In genomic region chr19:12723383-12723642, GRCh38 we compare ENCODE assay signal across 8 cellular contexts. TPM values are rescaled to one million over a fixed set of nuclear protein-coding genes. Genes with fewer than 3 reads are reported as not detected.
DNase-seq lines count a peak whose midpoint lies in the region; ATAC-seq and TF ChIP-seq lines count a peak whose summit lies in the region.

No MANE protein-coding gene starts in this region.

- H3K4me3 ChIP-seq in BJ (ENCODE audit: low read depth, low read length) (peak overlapping the region; percentile 67), astrocyte of the spinal cord (ENCODE audit: low read depth, low read length) (peak overlapping the region; percentile 81), mesendoderm (ENCODE audit: low read length) (peak overlapping the region; percentile 80)
- peak overlapping the region; percentile 99 for H3K4me3 ChIP-seq in Jurkat, Clone E6-1 (ENCODE audit: low read length)

- peak overlapping the region; percentile 1 for H3K23ac ChIP-seq in mesendoderm (ENCODE audit: low read length)

- peak overlapping the region; percentile 3 for H2AK5ac ChIP-seq in mesendoderm (ENCODE audit: low read length)

- H3K9ac ChIP-seq in mesendoderm (ENCODE audit: low read length) = peak overlapping the region; percentile 97

- CTCF ChIA-PET in BJ (lab: Yijun Ruan, JAX) = interaction anchor here (0.6 to 4.8 kb wide), 9 partner anchors 10 to 124 kb away, joined by 3 to 21 read pairs (median 4); partner anchors contain the start of gene TRIR

- no CpG with 5 or more reads among the region's 7 CpGs for WGBS in mesendoderm (ENCODE audit: extremely low coverage, insufficient coverage, low lambda C conversion rate)

- ATAC-seq in HG03135 (IDR thresholded peaks at IDR 0.05; ENCODE audit: unreplicated experiment) (no peak), GM18498 (IDR thresholded peaks at IDR 0.05; ENCODE audit: unreplicated experiment) (no peak), GM19351 (IDR thresholded peaks at IDR 0.05; ENCODE audit: unreplicated experiment) (no peak)

- no peak overlapping the region for H4K5ac ChIP-seq in mesendoderm (ENCODE audit: low read length)

- peak overlapping the region; percentile 1 for H2BK5ac ChIP-seq in mesendoderm (ENCODE audit: low read length)

- no peak overlapping the region for H2BK120ac ChIP-seq in mesendoderm (ENCODE audit: low read depth, low read length)

- peak overlapping the region; percentile 52 for H3K18ac ChIP-seq in mesendoderm (ENCODE audit: low read length)

- peaks cover 7% of the 10 kb centered on the region for H3K79me1 ChIP-seq in mesendoderm (ENCODE audit: low read length)

- H2BK15ac ChIP-seq in mesendoderm (replicated peaks; ENCODE audit: low read depth) = no peak overlapping the region

- H3K36me3 ChIP-seq in BJ (ENCODE audit: control insufficient read depth, insufficient read depth, low read length) (peaks cover 6% of the 10 kb centered on the region), mesendoderm (ENCODE audit: control insufficient read depth, insufficient read depth, low read length) (peaks cover 6% of the 10 kb centered on the region)

- H3K27ac ChIP-seq in mesendoderm (ENCODE audit: low read depth, low read length) = peak overlapping the region; percentile 25

- H3K79me2 ChIP-seq in mesendoderm (ENCODE audit: control insufficient read depth, insufficient read depth, low read length) = peaks cover 44% of the 10 kb centered on the region

- H4K8ac ChIP-seq in mesendoderm (ENCODE audit: low read depth, low read length) = peak overlapping the region; percentile 91

- DNase-seq in BJ (ENCODE audit: low read depth) (no peak), astrocyte of the spinal cord (ENCODE audit: low read depth, low spot score) (peak; percentile 9), mesendoderm (no peak), dedifferentiated amniotic fluid mesenchymal stem cell (ENCODE audit: extremely low spot score) (no peak)
- DNase-seq in Jurkat, Clone E6-1 (ENCODE audit: low read depth, low spot score) = no peak

- POLR2A ChIA-PET in BJ (lab: Charles Lee) = no interaction called here

- in situ Hi-C loops in astrocyte of the spinal cord (cut with HindIII; ENCODE audit: low sequenced_read_pairs) = no loop called here

- TF ChIP-seq CTCF in BJ (IDR thresholded peaks at IDR 0.05; ENCODE audit: insufficient read depth, low read depth, low read length) (no peak), astrocyte of the spinal cord (IDR thresholded peaks at IDR 0.05; ENCODE audit: low read depth, low read length) (no peak)

- peak overlapping the region; percentile 70 for H3K4me2 ChIP-seq in mesendoderm (ENCODE audit: low read length)

- H3K56ac ChIP-seq in mesendoderm (ENCODE audit: low read length) = peak overlapping the region; percentile 97

- no peaks in the 10 kb centered on the region for H3K4me1 ChIP-seq in mesendoderm (ENCODE audit: control insufficient read depth, low read depth, low read length)

- H3K27me3 ChIP-seq in BJ (ENCODE audit: control insufficient read depth, insufficient read depth, low read length) (no peaks in the 10 kb centered on the region), mesendoderm (ENCODE audit: insufficient read depth, low read length, poor library complexity) (no peaks in the 10 kb centered on the region)

- H3K4ac ChIP-seq in mesendoderm (ENCODE audit: low read depth, low read length) = peak overlapping the region; percentile 49

RNA-seq across cellular contexts. Expression of gene TNPO2, which starts 0.4 kb away (rescaled TPM):
- polyA plus RNA-seq in BJ (2011; rRNA removed) = 49.6 and 77.3 TPM in 2 replicates
- 97.4 and 163 TPM in 2 replicates for polyA minus RNA-seq in BJ (2011; rRNA and poly(A)+ RNA removed)
- 75.8 TPM for polyA plus RNA-seq in Jurkat, Clone E6-1 (2012; ENCODE audit: insufficient read depth, insufficient read length)
- 56.3 TPM for polyA plus RNA-seq in mesendoderm (2013, experiment 1 of 2)
- 56.2 TPM for polyA plus RNA-seq in mesendoderm (2013, experiment 2 of 2)

RNA-seq across cellular contexts. Expression of gene TRIR, which starts 11.2 kb away (rescaled TPM):
- polyA plus RNA-seq in BJ (2011; rRNA removed) = 161 and 181 TPM in 2 replicates
- polyA minus RNA-seq in BJ (2011; rRNA and poly(A)+ RNA removed) = 16.9 and 36.4 TPM in 2 replicates
- polyA plus RNA-seq in Jurkat, Clone E6-1 (2012; ENCODE audit: insufficient read depth, insufficient read length) = 295 TPM
- polyA plus RNA-seq in mesendoderm (2013, experiment 1 of 2) = 212 TPM
- polyA plus RNA-seq in mesendoderm (2013, experiment 2 of 2) = 193 TPM

RNA-seq across cellular contexts. Expression of gene GET3, which starts 14.0 kb away (rescaled TPM):
- polyA plus RNA-seq in BJ (2011; rRNA removed) = 163 and 250 TPM in 2 replicates
- 47.3 and 112 TPM in 2 replicates for polyA minus RNA-seq in BJ (2011; rRNA and poly(A)+ RNA removed)
- 155 TPM for polyA plus RNA-seq in Jurkat, Clone E6-1 (2012; ENCODE audit: insufficient read depth, insufficient read length)
- 58.2 TPM for polyA plus RNA-seq in mesendoderm (2013, experiment 1 of 2)
- 60.4 TPM for polyA plus RNA-seq in mesendoderm (2013, experiment 2 of 2)

RNA-seq across cellular contexts. Expression of gene FBXW9, which starts 26.9 kb away (rescaled TPM):
- polyA plus RNA-seq in BJ (2011; rRNA removed) = 7.7 and 13.6 TPM in 2 replicates
- 4.3 and 6.8 TPM in 2 replicates for polyA minus RNA-seq in BJ (2011; rRNA and poly(A)+ RNA removed)
- polyA plus RNA-seq in Jurkat, Clone E6-1 (2012; ENCODE audit: insufficient read depth, insufficient read length) = 12.6 TPM
- polyA plus RNA-seq in mesendoderm (2013, experiment 1 of 2) = 5.2 TPM
- polyA plus RNA-seq in mesendoderm (2013, experiment 2 of 2) = 5.0 TPM

RNA-seq across cellular contexts. Expression of gene BEST2, which starts 28.3 kb away (rescaled TPM):
- not detected in 2 replicates for polyA plus RNA-seq in BJ (2011; rRNA removed)
- polyA minus RNA-seq in BJ (2011; rRNA and poly(A)+ RNA removed) = not detected in 2 replicates
- polyA plus RNA-seq in Jurkat, Clone E6-1 (2012; ENCODE audit: insufficient read depth, insufficient read length) = not detected
- 0.37 TPM for polyA plus RNA-seq in mesendoderm (2013, experiment 1 of 2)
- 0.32 TPM for polyA plus RNA-seq in mesendoderm (2013, experiment 2 of 2)
